In the genomic region with DNA sequence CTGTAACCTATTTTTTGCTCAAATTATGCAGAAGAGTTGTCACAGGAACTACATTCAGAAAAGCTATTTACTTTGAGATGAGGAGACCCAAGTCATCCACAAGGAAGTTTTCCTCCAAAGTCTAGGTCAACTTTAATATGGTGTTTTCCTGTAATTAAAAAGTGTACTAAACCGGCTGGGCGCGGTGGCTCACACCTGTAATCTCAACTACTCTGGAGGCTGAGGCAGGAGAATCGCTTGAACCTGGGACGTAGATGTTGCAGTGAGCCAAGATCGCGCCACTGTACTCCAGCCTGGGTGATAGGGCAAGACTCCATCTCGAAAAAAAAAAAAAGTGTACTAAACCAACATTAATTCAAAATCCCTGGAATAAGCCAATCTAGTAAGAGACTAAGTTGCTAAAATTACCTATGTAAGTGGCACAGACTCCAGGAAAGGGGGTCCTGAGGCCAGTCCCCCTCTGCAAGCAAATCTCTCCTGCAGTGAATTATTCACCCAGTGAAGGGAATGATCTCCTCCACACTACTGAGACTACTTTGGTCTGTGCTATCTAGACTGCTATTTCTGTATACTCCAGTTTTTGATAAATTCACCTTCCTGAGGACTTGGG, we compare ENCODE assay signal across 18 cellular contexts. TPM values are rescaled to one million over a fixed set of nuclear protein-coding genes. Genes with fewer than 3 reads are reported as not detected.
DNase-seq lines count a peak whose midpoint lies in the region; ATAC-seq and TF ChIP-seq lines count a peak whose summit lies in the region.
"Had no signal": no experiment of that assay in that cellular context is flagged by ENCODE, and none has a peak within 500 bp of the region (broad histone marks: within the 10 kb centered on the region; RNA-seq: fewer than 3 reads in every experiment).

No MANE protein-coding gene starts in this region.

- no peak overlapping the region for H3K4me2 ChIP-seq in GM23248 (ENCODE audit: unreplicated experiment)
- H3K4me2 ChIP-seq: GM23338 had no signal

- no peaks in the 10 kb centered on the region for H3F3A ChIP-seq in GM23248 (ENCODE audit: insufficient read depth)

- H3K4me3 Mint-ChIP-seq in activated naive CD4-positive, alpha-beta T cell treated with anti-CD3 and anti-CD28 coated beads, Interleukin-2, amount 10 ng/mL, durations not matched to agents 7 days and 5 days: no peak overlapping the region
- H3K4me3 Mint-ChIP-seq in activated CD4-positive, alpha-beta memory T cell treated with anti-CD3 and anti-CD28 coated beads for 36 hours: no peak overlapping the region
- H3K4me3 Mint-ChIP-seq: GM23338 had no signal

- DNase-seq in activated naive CD4-positive, alpha-beta T cell treated with anti-CD3 and anti-CD28 coated beads, Interleukin-2, amount 10 ng/mL, durations not matched to agents 7 days and 5 days: no peak
- no peak for DNase-seq in activated naive CD4-positive, alpha-beta T cell treated with Interleukin-2 at 50 U/mL for 16 hours
- no peak for DNase-seq in activated CD4-positive, alpha-beta memory T cell treated with anti-CD3 and anti-CD28 coated beads for 36 hours
- peak; percentile 36 to 64 for DNase-seq in left colon
- DNase-seq in transverse colon: peak; percentile 60
- DNase-seq in NCI-H82 (lab: John Stamatoyannopoulos, UW): no peak
- DNase-seq in NCI-H510A (lab: John Stamatoyannopoulos, UW): no peak
- no peak for DNase-seq in GM23248
- DNase-seq: Caco-2; effector CD4-positive, alpha-beta T cell; heart right ventricle; mesendoderm; NCI-H1694 treated with DMSO at 0.1 percent for 48 hours; NCI-H345; T-cell had no signal

- no peaks in the 10 kb centered on the region for H3K9me2 ChIP-seq in GM23248 (ENCODE audit: insufficient read depth)

- in situ Hi-C loops in transverse colon (cut with MboI; ENCODE audit: low pct_ligation_motif_present in 1 of 4, low pct_unique_long_range_greater_than_20kb in 1 of 4, low sequenced_read_pairs in 3 of 4): no loop called here
- in situ Hi-C loops in GM23248 (cut with MboI): no loop called here

- H4K20me1 ChIP-seq in GM23248 (ENCODE audit: insufficient read depth): no peaks in the 10 kb centered on the region

- no peak overlapping the region for H2AFZ ChIP-seq in GM23248
- H2AFZ ChIP-seq: GM23338 had no signal

- H3K4me1 ChIP-seq in transverse colon (peaks cover 0 to 53% (median 16%) of the 10 kb centered on the region in 4 donors), GM23248 (ENCODE audit: insufficient read depth) (peaks cover 9% of the 10 kb centered on the region)

- peaks cover 65% of the 10 kb centered on the region for H3K4me1 Mint-ChIP-seq in activated naive CD4-positive, alpha-beta T cell treated with anti-CD3 and anti-CD28 coated beads, Interleukin-2, amount 10 ng/mL, durations not matched to agents 7 days and 5 days
- H3K4me1 Mint-ChIP-seq in activated CD4-positive, alpha-beta memory T cell treated with anti-CD3 and anti-CD28 coated beads for 36 hours (ENCODE audit: low read depth): peaks cover 67% of the 10 kb centered on the region

- H3K79me2 ChIP-seq in GM23248 (ENCODE audit: insufficient read depth): peaks cover 61% of the 10 kb centered on the region

- H3K27ac ChIP-seq in transverse colon: peak overlapping the region in 3 of 4 donors; percentile 15 to 55 (median 53)
- H3K27ac ChIP-seq in GM23248: no peak overlapping the region
- H3K27ac ChIP-seq: heart right ventricle, VCaP had no signal

- TF ChIP-seq CTCF in transverse colon (IDR thresholded peaks at IDR 0.05): no peak

- intact Hi-C loops in activated CD4-positive, alpha-beta memory T cell treated with anti-CD3 and anti-CD28 coated beads for 36 hours (cut with micrococcal nuclease): no loop called here
- intact Hi-C loops in left colon (cut with DNase I, micrococcal nuclease): no loop called here
- intact Hi-C loops in transverse colon (cut with DNase I; ENCODE audit: low total_unique reads): no loop called here

- CTCF ChIA-PET in activated naive CD4-positive, alpha-beta T cell treated with anti-CD3 and anti-CD28 coated beads, Interleukin-2, amount 10 ng/mL, durations not matched to agents 7 days and 5 days (lab: Charles Lee): no interaction called here
- CTCF ChIA-PET in activated CD4-positive, alpha-beta memory T cell treated with anti-CD3 and anti-CD28 coated beads for 36 hours (lab: Charles Lee): interaction anchor here (1.2 kb wide), 1 partner anchor 47 kb away, joined by 3 read pairs; no protein-coding TSS in a partner anchor

- no peak overlapping the region for H3K4me3 ChIP-seq in transverse colon
- no peak overlapping the region for H3K4me3 ChIP-seq in GM23248
- H3K4me3 ChIP-seq: GM23338, heart right ventricle had no signal

- H3K27me3 ChIP-seq in transverse colon (no peaks in the 10 kb centered on the region), GM23248 (replicated peaks; ENCODE audit: insufficient read depth) (no peaks in the 10 kb centered on the region)
- H3K27me3 ChIP-seq: heart right ventricle had no signal

- TF ChIP-seq POLR2A in transverse colon (IDR thresholded peaks at IDR 0.05): no peak

- no peaks in the 10 kb centered on the region for H3K9me3 Mint-ChIP-seq in activated naive CD4-positive, alpha-beta T cell treated with anti-CD3 and anti-CD28 coated beads, Interleukin-2, amount 10 ng/mL, durations not matched to agents 7 days and 5 days
- H3K9me3 Mint-ChIP-seq in activated CD4-positive, alpha-beta memory T cell treated with anti-CD3 and anti-CD28 coated beads for 36 hours: no peaks in the 10 kb centered on the region
- H3K9me3 Mint-ChIP-seq: GM23338, T-cell had no signal

- 64 to 89% methylated on average over 3 to 8 of the region's 8 CpGs for WGBS in transverse colon (ENCODE audit: low coverage in 1 of 2), 2 donors
- 85 to 86% methylated on average over 8 of the region's 8 CpGs for WGBS in GM23248 (ENCODE audit: low coverage in 1 of 2, low lambda C conversion rate in 2 of 2, missing lambda C conversion rate in 2 of 2), 2 experiments

- no peaks in the 10 kb centered on the region for H3K9me3 ChIP-seq in transverse colon
- H3K9me3 ChIP-seq in GM23248 (ENCODE audit: low read depth): no peaks in the 10 kb centered on the region
- H3K9me3 ChIP-seq: Caco-2, heart right ventricle had no signal

- H3K27ac Mint-ChIP-seq in activated naive CD4-positive, alpha-beta T cell treated with anti-CD3 and anti-CD28 coated beads, Interleukin-2, amount 10 ng/mL, durations not matched to agents 7 days and 5 days: peak overlapping the region; percentile 14
- peak overlapping the region; percentile 51 for H3K27ac Mint-ChIP-seq in activated CD4-positive, alpha-beta memory T cell treated with anti-CD3 and anti-CD28 coated beads for 36 hours
- H3K27ac Mint-ChIP-seq: GM23338 had no signal

- H3K27me3 Mint-ChIP-seq in activated naive CD4-positive, alpha-beta T cell treated with anti-CD3 and anti-CD28 coated beads, Interleukin-2, amount 10 ng/mL, durations not matched to agents 7 days and 5 days: no peaks in the 10 kb centered on the region
- no peaks in the 10 kb centered on the region for H3K27me3 Mint-ChIP-seq in activated CD4-positive, alpha-beta memory T cell treated with anti-CD3 and anti-CD28 coated beads for 36 hours
- H3K27me3 Mint-ChIP-seq: T-cell had no signal

- peaks cover 41% of the 10 kb centered on the region for H3K36me3 Mint-ChIP-seq in activated naive CD4-positive, alpha-beta T cell treated with anti-CD3 and anti-CD28 coated beads, Interleukin-2, amount 10 ng/mL, durations not matched to agents 7 days and 5 days
- H3K36me3 Mint-ChIP-seq in activated CD4-positive, alpha-beta memory T cell treated with anti-CD3 and anti-CD28 coated beads for 36 hours: peaks cover 34% of the 10 kb centered on the region

- POLR2A ChIA-PET in activated CD4-positive, alpha-beta memory T cell treated with anti-CD3 and anti-CD28 coated beads for 36 hours (lab: Charles Lee): interaction anchor here (1.6 kb wide), 1 partner anchor 25 kb away, joined by 5 read pairs; no protein-coding TSS in a partner anchor

- peak; percentile 95 for ATAC-seq in left colon
- ATAC-seq: GM23338, heart right ventricle, HepG2, T-cell had no signal

- H3K9ac ChIP-seq in GM23248: no peak overlapping the region

- no peak for TF ChIP-seq EP300 in transverse colon (IDR thresholded peaks at IDR 0.05; ENCODE audit: low read depth)

- H3K36me3 ChIP-seq in transverse colon: no peaks in the 10 kb centered on the region
- no peaks in the 10 kb centered on the region for H3K36me3 ChIP-seq in GM23248 (ENCODE audit: low read depth)

RNA-seq across cellular contexts. Expression of a gene that starts 38.9 kb away (rescaled TPM):
- total RNA-seq in activated CD4-positive, alpha-beta memory T cell treated with anti-CD3 and anti-CD28 coated beads for 36 hours: 100 to 1,000 TPM; 215 to 228 TPM
- total RNA-seq in left colon: 10 to 100 TPM; 27.2 to 53.0 TPM
- total RNA-seq in transverse colon: 100 to 1,000 TPM in 1 of 4 donors, 10 to 100 TPM in 3; 38.5 to 114 (median 62.9) TPM
- 18.8 and 22.6 TPM in 2 replicates for total RNA-seq in GM23248 (2014; rRNA removed; shearing (Covaris generic))
- polyA plus RNA-seq in GM23248 (2016; fragmentation: Nextera tagmentation; extraction: Ambion mirVana): 17.8 TPM in 2 replicates

RNA-seq across cellular contexts. Expression of a gene that starts 49.7 kb away (rescaled TPM):
- 10 to 100 TPM; 20.7 to 22.8 TPM for total RNA-seq in activated CD4-positive, alpha-beta memory T cell treated with anti-CD3 and anti-CD28 coated beads for 36 hours
- 10 to 100 TPM; 44.6 to 48.6 TPM for total RNA-seq in left colon
- total RNA-seq in transverse colon: 10 to 100 TPM; 25.7 to 33.7 (median 32.7) TPM
- total RNA-seq in GM23248 (2014; rRNA removed; shearing (Covaris generic)): 18.9 and 22.9 TPM in 2 replicates
- polyA plus RNA-seq in GM23248 (2016; fragmentation: Nextera tagmentation; extraction: Ambion mirVana): 8.0 and 8.5 TPM in 2 replicates

Comparison
In these comparisons a context has a peak if more than half of its experiments do, and no peak if none do; other contexts are left out.
1. DNase-seq: peak in left colon (2 of 2) and transverse colon (single experiment); none in activated naive CD4-positive, alpha-beta T cell treated with anti-CD3 and anti-CD28 coated beads, Interleukin-2, amount 10 ng/mL, durations not matched to agents 7 days and 5 days (single experiment), activated naive CD4-positive, alpha-beta T cell treated with Interleukin-2 at 50 U/mL for 16 hours (single experiment), activated CD4-positive, alpha-beta memory T cell treated with anti-CD3 and anti-CD28 coated beads for 36 hours (single experiment), NCI-H82 (single experiment), NCI-H510A (single experiment) and GM23248 (single experiment).